ENCODE assay signal across 32 cellular contexts in genomic region chr11:82683029-82683428, GRCh38. TPM values are rescaled to one million over a fixed set of nuclear protein-coding genes. Genes with fewer than 3 reads are reported as not detected.
DNase-seq lines count a peak whose midpoint lies in the region; ATAC-seq and TF ChIP-seq lines count a peak whose summit lies in the region.
"Had no signal": no experiment of that assay in that cellular context is flagged by ENCODE, and none has a peak within 500 bp of the region (broad histone marks: within the 10 kb centered on the region; RNA-seq: fewer than 3 reads in every experiment).

No MANE protein-coding gene starts in this region.

- no peak overlapping the region for H3K4me3 Mint-ChIP-seq in H9
- H3K4me3 Mint-ChIP-seq in activated naive CD8-positive, alpha-beta T cell treated with anti-CD3 and anti-CD28 coated beads for 36 hours, result no peak overlapping the region
- H3K4me3 Mint-ChIP-seq: neural crest cell; stimulated activated naive CD8-positive, alpha-beta T cell treated with anti-CD3 and anti-CD28 coated beads, Interleukin-15, amount 100 ng/mL, for 72 hours had no signal

- POLR2A ChIA-PET in PC-3 (lab: Charles Lee; ENCODE audit: unreplicated experiment), result no interaction called here

- H3K9me3 ChIP-seq in H9 (ENCODE audit: control insufficient read depth, low read depth, low read length) (peaks cover 13% of the 10 kb centered on the region), PC-3 (ENCODE audit: low read length) (no peaks in the 10 kb centered on the region)
- H3K9me3 ChIP-seq: MG63, vagina had no signal

- no peak overlapping the region for H4K91ac ChIP-seq in H9 (ENCODE audit: insufficient read length, low read depth, low read length)

- H3K27me3 Mint-ChIP-seq in H9 (ENCODE audit: low read depth), result no peaks in the 10 kb centered on the region
- peaks cover 26% of the 10 kb centered on the region for H3K27me3 Mint-ChIP-seq in activated naive CD8-positive, alpha-beta T cell treated with anti-CD3 and anti-CD28 coated beads for 36 hours

- H3K27ac ChIP-seq in C4-2B, result peak overlapping the region; percentile 2; the same call in 1 of the 2 replicates
- H3K27ac ChIP-seq in H9 (ENCODE audit: insufficient read length, low read depth, low read length), result no peak overlapping the region
- no peak overlapping the region for H3K27ac ChIP-seq in PC-3 (ENCODE audit: low read length)
- H3K27ac ChIP-seq: dorsolateral prefrontal cortex, parathyroid adenoma, vagina, WERI-Rb-1 had no signal

- peaks cover 10% of the 10 kb centered on the region in 2 experiments for H3K4me1 Mint-ChIP-seq in H9
- no peaks in the 10 kb centered on the region for H3K4me1 Mint-ChIP-seq in activated naive CD8-positive, alpha-beta T cell treated with anti-CD3 and anti-CD28 coated beads for 36 hours

- TF ChIP-seq CTCF in C4-2B (conservative IDR thresholded peaks at IDR 0.05) (no peak), H9 (conservative IDR thresholded peaks at IDR 0.05) (no peak), PC-3 (conservative IDR thresholded peaks at IDR 0.05; ENCODE audit: low read depth, low read length) (no peak), epithelial cell of esophagus (IDR thresholded peaks at IDR 0.05; ENCODE audit: insufficient read depth, low read depth, low read length, missing control alignments) (no peak), omental fat pad (IDR thresholded peaks at IDR 0.05) (no peak)

- no peak overlapping the region for H3T11ph ChIP-seq in H9 (ENCODE audit: low read length)

- H2AFZ ChIP-seq in H9 (ENCODE audit: low read length) (no peak overlapping the region), PC-3 (ENCODE audit: low read length) (peak overlapping the region; percentile 76; the same call in 1 of the 2 replicates)
- H2AFZ ChIP-seq: parathyroid adenoma had no signal

- H3K4me3 ChIP-seq in PC-3 (ENCODE audit: low read length) (no peak overlapping the region), epithelial cell of esophagus (ENCODE audit: low read length) (no peak overlapping the region)
- H3K4me3 ChIP-seq: MG63, smooth muscle cell, vagina had no signal

- no peak overlapping the region for H2BK15ac ChIP-seq in H9 (ENCODE audit: low read depth, low read length)

- no peak overlapping the region for H3K23ac ChIP-seq in H9 (ENCODE audit: insufficient read length, low read depth, low read length)

- no peaks in the 10 kb centered on the region for H3K27me3 ChIP-seq in H9 (ENCODE audit: insufficient read depth, low read length)
- H3K27me3 ChIP-seq in PC-3 (ENCODE audit: low read length), result peaks cover 15% of the 10 kb centered on the region; the same call in 1 of the 2 replicates
- H3K27me3 ChIP-seq: dorsolateral prefrontal cortex, vagina had no signal

- H4K8ac ChIP-seq in H9 (replicated peaks; ENCODE audit: insufficient read length, low read depth, low read length), result no peak overlapping the region

- H4K20me1 ChIP-seq in H9 (ENCODE audit: control insufficient read depth, insufficient read depth, insufficient read length) (no peaks in the 10 kb centered on the region), PC-3 (ENCODE audit: low read length) (no peaks in the 10 kb centered on the region)

- H3K9me2 ChIP-seq in PC-3 (replicated peaks; ENCODE audit: low read length), result no peaks in the 10 kb centered on the region

- no peak overlapping the region; a peak in 1 of 7 replicates for H3K27ac Mint-ChIP-seq in H9
- no peak overlapping the region for H3K27ac Mint-ChIP-seq in activated naive CD8-positive, alpha-beta T cell treated with anti-CD3 and anti-CD28 coated beads for 36 hours
- H3K27ac Mint-ChIP-seq: activated naive CD4-positive, alpha-beta T cell treated with anti-CD3 and anti-CD28 coated beads, Interleukin-2, amount 50 U/mL, for 72 hours; HFFc6; stimulated activated naive CD8-positive, alpha-beta T cell treated with anti-CD3 and anti-CD28 coated beads, Interleukin-15, amount 100 ng/mL, for 72 hours had no signal

- H3K56ac ChIP-seq in H9 (ENCODE audit: insufficient read length, low read depth, low read length), result no peak overlapping the region

- no peak overlapping the region for H3K14ac ChIP-seq in H9 (ENCODE audit: insufficient read depth, low read length)

- H3K79me2 ChIP-seq in H9 (ENCODE audit: insufficient read depth, low read length) (no peaks in the 10 kb centered on the region), PC-3 (ENCODE audit: low read length) (no peaks in the 10 kb centered on the region)
- H3K79me2 ChIP-seq: parathyroid adenoma had no signal

- H3K23me2 ChIP-seq in H9 (ENCODE audit: insufficient read length, low read depth, low read length, poor library complexity, severe bottlenecking), result no peaks in the 10 kb centered on the region

- CTCF ChIA-PET in PC-3 (lab: Charles Lee), result interaction anchor here (1.0 to 1.9 kb wide), 2 partner anchors 11 to 13 kb away, joined by 3 to 9 read pairs; no protein-coding TSS in a partner anchor

- no peak overlapping the region for H2BK12ac ChIP-seq in H9 (ENCODE audit: insufficient read length, low read depth, low read length)

- H3K4me2 ChIP-seq in H9 (ENCODE audit: insufficient read depth, insufficient read length, low read length), result no peak overlapping the region
- H3K4me2 ChIP-seq in PC-3 (ENCODE audit: low read length), result peak overlapping the region; percentile 68; the same call in 1 of the 2 replicates

- H2BK5ac ChIP-seq in H9 (ENCODE audit: insufficient read length, low read length), result no peak overlapping the region

- H3K4ac ChIP-seq in H9 (ENCODE audit: low read depth, low read length), result no peak overlapping the region

- no peak overlapping the region for H4K5ac ChIP-seq in H9 (ENCODE audit: insufficient read length, low read depth, low read length)

- H2BK20ac ChIP-seq in H9 (ENCODE audit: low read depth, low read length, poor library complexity, severe bottlenecking), result no peak overlapping the region

- no peak overlapping the region for H2AK5ac ChIP-seq in H9 (ENCODE audit: insufficient read length, low read length)

- peaks cover 12% of the 10 kb centered on the region in 2 experiments; a peak in 4 of 5 replicates for H3K9me3 Mint-ChIP-seq in H9
- H3K9me3 Mint-ChIP-seq in activated naive CD8-positive, alpha-beta T cell treated with anti-CD3 and anti-CD28 coated beads for 36 hours, result peaks cover 2% of the 10 kb centered on the region
- H3K9me3 Mint-ChIP-seq: HFFc6 had no signal

- H3K36me3 ChIP-seq in PC-3 (ENCODE audit: low read depth, low read length), result no peaks in the 10 kb centered on the region
- H3K36me3 ChIP-seq: MG63, vagina, WERI-Rb-1 had no signal

- H3K4me1 ChIP-seq in H9 (ENCODE audit: insufficient read depth, low read length) (no peaks in the 10 kb centered on the region), PC-3 (ENCODE audit: insufficient read depth, low read length) (peaks cover 26% of the 10 kb centered on the region)
- H3K4me1 ChIP-seq: parathyroid adenoma, vagina had no signal

- intact Hi-C loops in PC-3 (cut with micrococcal nuclease), result loop anchor here (5.0 kb wide), 1 partner anchor 1139 kb away; no protein-coding TSS in a partner anchor

- no peak overlapping the region for H3K18ac ChIP-seq in H9 (ENCODE audit: insufficient read length, low read depth, low read length)

- WGBS in H9 (ENCODE audit: extremely low coverage, insufficient read length, low lambda C conversion rate), result no CpG with 5 or more reads among the region's 5 CpGs

- H2BK120ac ChIP-seq in H9 (ENCODE audit: low read depth, low read length, poor library complexity, severe bottlenecking), result no peak overlapping the region

- ATAC-seq in PC-3 (no peak), left lobe of liver (no peak), omental fat pad (ENCODE audit: low FRiP score) (no peak)

- DNase-seq in H9 (peak; percentile 81), PC-3 (no peak), epithelial cell of esophagus (ENCODE audit: low read depth) (peak; percentile 14), NCI-H1105 treated with DMSO at 0.1 percent for 48 hours (lab: John Stamatoyannopoulos, UW) (no peak), left lobe of liver (ENCODE audit: low spot score) (no peak), omental fat pad (ENCODE audit: low spot score) (no peak)
- no peak for DNase-seq in activated naive CD8-positive, alpha-beta T cell treated with anti-CD3 and anti-CD28 coated beads for 36 hours
- DNase-seq: ACHN; activated CD4-positive, alpha-beta T cell treated with anti-CD3 and anti-CD28 coated beads for 48 hours; DMS153; dorsolateral prefrontal cortex; HFFc6; hippocampal formation; left cardiac atrium; NCI-H1417; NCI-H2029 treated with DMSO at 0.1 percent for 48 hours; stimulated activated CD4-positive, alpha-beta T cell treated with anti-CD3 and anti-CD28 coated beads, Interleukin-1b, Interleukin-23, amount 100 ng/mL, for 48 hours; stimulated activated CD8-positive, alpha-beta memory T cell treated with anti-CD3 and anti-CD28 coated beads, Interleukin-4, amount 100 ng/mL, for 48 hours; stimulated activated naive CD8-positive, alpha-beta T cell treated with anti-CD3 and anti-CD28 coated beads, Interleukin-15, amount 100 ng/mL, for 72 hours; SW 1271; T-helper 9 cell had no signal

- no peaks in the 10 kb centered on the region for H3F3A ChIP-seq in PC-3 (ENCODE audit: low read length, unreplicated experiment)

- no peaks in the 10 kb centered on the region for H3K79me1 ChIP-seq in H9 (ENCODE audit: insufficient read depth, low read depth, low read length, poor library complexity, severe bottlenecking)

- H3K9ac ChIP-seq in H9 (ENCODE audit: extremely low read depth, insufficient read length, low read length) (no peak overlapping the region), PC-3 (ENCODE audit: low read length) (no peak overlapping the region)
- H3K9ac ChIP-seq: parathyroid adenoma had no signal

- peaks cover 2 to 15% (median 3%) of the 10 kb centered on the region in 3 experiments; a peak in 4 of 7 replicates for H3K36me3 Mint-ChIP-seq in H9 (ENCODE audit: insufficient read depth in 1 of 3, low read depth in 3 of 3)
- peaks cover 3% of the 10 kb centered on the region for H3K36me3 Mint-ChIP-seq in activated naive CD8-positive, alpha-beta T cell treated with anti-CD3 and anti-CD28 coated beads for 36 hours

- BruUV-seq in PC-3 (replicated peaks; lab: Mats Ljungman, UMichigan), result no TSS peak

RNA-seq across cellular contexts. Expression of gene FAM181B, which starts 50.6 kb away (rescaled TPM):
- total RNA-seq in H9 (2021) (0.13 and 0.44 TPM in 2 replicates), PC-3 (2014; rRNA removed) (0.23 TPM in 1 of 2 replicates, not detected in the other), left lobe of liver (not detected), omental fat pad (under 1 TPM in 3 of 4 donors, not detected in 1; 0.12 to 0.32 (median 0.31) TPM)
- not detected for total RNA-seq in activated naive CD8-positive, alpha-beta T cell treated with anti-CD3 and anti-CD28 coated beads for 36 hours
- total RNA-seq: activated CD8-positive, alpha-beta memory T cell treated with anti-CD3 and anti-CD28 coated beads for 36 hours; activated naive CD4-positive, alpha-beta T cell treated with anti-CD3 and anti-CD28 coated beads, Interleukin-2, amount 50 U/mL, for 72 hours; endothelial cell of umbilical vein; HFFc6; lung microvascular endothelial cell; smooth muscle cell had no signal

Comparison
In these comparisons a context has a peak if more than half of its experiments do, and no peak if none do; other contexts are left out.
1. DNase-seq: peak in H9 (single experiment) and epithelial cell of esophagus (single experiment); none in PC-3 (single experiment), NCI-H1105 treated with DMSO at 0.1 percent for 48 hours (single experiment), activated naive CD8-positive, alpha-beta T cell treated with anti-CD3 and anti-CD28 coated beads for 36 hours (single experiment), left lobe of liver (single experiment) and omental fat pad (single experiment).